10 cellular contexts compared by ENCODE assay signal in the genomic region with DNA sequence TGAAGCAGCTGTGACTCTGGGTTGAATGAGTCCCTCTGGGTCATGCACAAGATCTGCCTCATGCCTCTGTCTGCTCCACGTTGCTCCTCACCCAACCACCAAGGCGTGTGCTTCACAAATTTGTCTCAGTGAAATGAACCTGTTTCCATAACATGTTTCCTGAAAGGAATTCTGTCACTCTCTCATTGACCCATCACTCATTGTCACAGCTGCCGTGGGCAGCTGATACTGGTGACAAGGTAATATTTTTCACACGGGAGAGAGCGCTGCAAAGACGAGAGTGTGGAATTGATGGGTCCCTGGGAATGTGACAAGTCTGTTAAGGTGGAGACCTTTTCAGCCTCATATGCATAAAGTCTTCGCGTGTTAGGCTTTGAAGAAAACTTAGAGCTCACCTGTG.
"Had no signal": no experiment of that assay in that cellular context is flagged by ENCODE, and none has a peak within 500 bp of the region (broad histone marks: within the 10 kb centered on the region; RNA-seq: fewer than 3 reads in every experiment).

No MANE protein-coding gene starts in this region.

- H3K9ac ChIP-seq: GM23248 had no signal

- H2AFZ ChIP-seq: GM23248 had no signal

- H3K27ac ChIP-seq: GM23248, HL-60 had no signal

- H3K4me3 ChIP-seq: GM23248, HAP-1 had no signal

- ATAC-seq: HCT116, HepG2 had no signal

- H3K27ac Mint-ChIP-seq: HFFc6 had no signal

- H3K9me3 Mint-ChIP-seq: HFFc6, IgD-negative memory B cell had no signal

- H3K4me3 Mint-ChIP-seq: HFFc6, IgD-negative memory B cell had no signal

- H3K27me3 Mint-ChIP-seq: IgD-negative memory B cell had no signal

- H3K36me3 ChIP-seq: HAP-1 had no signal

- H3K9me3 ChIP-seq: HAP-1 had no signal

- DNase-seq: GM23248, GOT3, H7, HFFc6, KBM-7 had no signal
